16 cellular contexts compared by ENCODE assay signal in the genomic region with DNA sequence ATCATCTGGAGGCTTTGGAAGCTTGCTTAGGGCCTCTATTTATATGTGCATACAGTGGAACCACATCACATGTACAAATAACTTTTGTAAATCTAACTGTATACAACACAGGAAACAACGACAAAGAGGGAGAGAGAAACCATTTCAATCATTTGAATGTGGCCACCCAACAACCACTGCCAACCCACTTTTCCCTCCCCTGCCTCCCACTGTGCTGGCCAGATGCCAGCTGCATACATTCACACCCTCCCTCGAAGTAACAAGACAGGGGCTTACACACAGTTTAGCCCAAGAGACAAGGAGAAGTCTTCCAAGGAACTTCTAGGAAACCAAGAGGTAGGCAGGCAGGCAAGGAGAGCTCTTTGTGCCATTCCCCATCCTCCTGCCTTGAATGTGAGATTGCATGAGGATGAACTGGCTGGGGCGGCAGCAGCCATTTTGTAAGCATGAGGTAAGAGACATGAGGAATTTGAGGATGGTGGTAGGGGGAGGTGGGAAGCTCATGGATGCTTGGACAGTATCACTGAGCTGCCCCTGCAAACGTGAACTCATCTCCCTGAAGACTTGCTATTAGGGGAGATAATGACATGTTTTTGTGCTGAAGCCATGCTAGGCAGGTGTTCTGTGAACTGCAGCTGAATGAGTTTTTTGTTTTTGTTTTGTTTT. TPM values are rescaled to one million over a fixed set of nuclear protein-coding genes. Genes with fewer than 3 reads are reported as not detected.
DNase-seq lines count a peak whose midpoint lies in the region; TF ChIP-seq lines count a peak whose summit lies in the region.
"Had no signal": no experiment of that assay in that cellular context is flagged by ENCODE, and none has a peak within 500 bp of the region (broad histone marks: within the 10 kb centered on the region; RNA-seq: fewer than 3 reads in every experiment).

No MANE protein-coding gene starts in this region.

- no peaks in the 10 kb centered on the region for H3K36me3 Mint-ChIP-seq in glutamatergic neuron (ENCODE audit: unreplicated experiment)
- H3K36me3 Mint-ChIP-seq: CD14-positive monocyte had no signal

- H3K36me3 ChIP-seq in BLaER1 (no peaks in the 10 kb centered on the region), HEK293 (ENCODE audit: control insufficient read depth in 2 of 2, insufficient read depth in 1 of 2, low read length in 2 of 2) (no peaks in the 10 kb centered on the region), SU-DHL-6 (ENCODE audit: low read length) (peaks cover 10% of the 10 kb centered on the region; the same call in 1 of the 2 replicates), neuronal stem cell (replicated peaks in 1 of 2; ENCODE audit: control insufficient read depth in 2 of 2, insufficient read depth in 2 of 2, low read length in 2 of 2) (peaks cover 0 to 10% of the 10 kb centered on the region in 2 donors), transverse colon (no peaks in the 10 kb centered on the region)
- H3K36me3 ChIP-seq: MG63 had no signal

- no peak overlapping the region for H3K4me3 Mint-ChIP-seq in glutamatergic neuron (ENCODE audit: unreplicated experiment)
- H3K4me3 Mint-ChIP-seq: CD14-positive monocyte, H9 had no signal

- H4K20me1 ChIP-seq in BLaER1 (no peaks in the 10 kb centered on the region), SU-DHL-6 (ENCODE audit: low read depth, low read length) (0 out of 2 replicates have a peak, but pooled peaks cover 5% of the 10 kb centered on the region)

- H3K9me3 ChIP-seq in BLaER1 (no peaks in the 10 kb centered on the region), HEK293 (ENCODE audit: control insufficient read depth, insufficient read depth, low read depth, low read length) (no peaks in the 10 kb centered on the region), SU-DHL-6 (ENCODE audit: insufficient read depth, low read length) (no peaks in the 10 kb centered on the region), neuronal stem cell (replicated peaks in 1 of 2; ENCODE audit: control insufficient read depth in 2 of 2, insufficient read depth in 1 of 2, low read depth in 1 of 2, low read length in 2 of 2) (peaks cover 4 to 6% of the 10 kb centered on the region in 2 donors), transverse colon (no peaks in the 10 kb centered on the region)
- H3K9me3 ChIP-seq: A549, MG63 had no signal

- H3K4me2 ChIP-seq in BLaER1 = peak overlapping the region; percentile 73
- peak overlapping the region; percentile 35 for H3K4me2 ChIP-seq in SU-DHL-6 (ENCODE audit: low read depth, low read length, poor library complexity, severe bottlenecking)
- H3K4me2 ChIP-seq in neuronal stem cell (ENCODE audit: insufficient read depth, low read length, poor library complexity, severe bottlenecking) = no peak overlapping the region
- H3K4me2 ChIP-seq: A549 had no signal

- no peak overlapping the region for H3K27ac ChIP-seq in BLaER1
- no peak overlapping the region for H3K27ac ChIP-seq in HEK293 (ENCODE audit: extremely low read depth, low read depth, low read length)
- peak overlapping the region; percentile 41 for H3K27ac ChIP-seq in SU-DHL-6 (ENCODE audit: low read depth, low read length)
- H3K27ac ChIP-seq in neuronal stem cell (replicated peaks; ENCODE audit: low read length) = no peak overlapping the region
- H3K27ac ChIP-seq in transverse colon = no peak overlapping the region
- H3K27ac ChIP-seq: A549 had no signal

- no peaks in the 10 kb centered on the region for H3K79me1 ChIP-seq in neuronal stem cell (ENCODE audit: low read depth, low read length)

- peaks cover 25% of the 10 kb centered on the region; the same call in 1 of the 2 replicates for H3F3A ChIP-seq in SU-DHL-6 (ENCODE audit: insufficient read depth)

- TF ChIP-seq POLR2A in transverse colon (IDR thresholded peaks at IDR 0.05) = no peak

- H3K4ac ChIP-seq in neuronal stem cell (ENCODE audit: low read length) = no peak overlapping the region

- no peak overlapping the region for H2BK120ac ChIP-seq in neuronal stem cell (ENCODE audit: low read depth, low read length)

- H2BK15ac ChIP-seq in neuronal stem cell (ENCODE audit: low read length) = no peak overlapping the region

- DNase-seq in neuronal stem cell (ENCODE audit: low spot score) (no peak), transverse colon (no peak), NCI-H2081 treated with DMSO at 0.1 percent for 48 hours (lab: John Stamatoyannopoulos, UW) (no peak), glutamatergic neuron (no peak)
- DNase-seq: DMS153, H9, MG63, NCI-H1092 treated with DMSO at 0.1 percent for 48 hours, NCI-H2227 treated with DMSO at 0.1 percent for 48 hours, NCI-H524, SIG-M5 had no signal

- H3K9ac ChIP-seq in BLaER1 (no peak overlapping the region), SU-DHL-6 (ENCODE audit: low read length) (no peak overlapping the region), neuronal stem cell (ENCODE audit: low read depth, low read length, poor library complexity) (no peak overlapping the region)

- H3K4me1 ChIP-seq in BLaER1 = peaks cover 78% of the 10 kb centered on the region
- H3K4me1 ChIP-seq in HEK293 (ENCODE audit: control insufficient read depth, insufficient read depth, low read length) = peaks cover 15% of the 10 kb centered on the region
- H3K4me1 ChIP-seq in neuronal stem cell (ENCODE audit: control insufficient read depth in 2 of 2, insufficient read depth in 1 of 2, low read depth in 1 of 2, low read length in 2 of 2) = peaks cover 14 to 15% of the 10 kb centered on the region in 2 donors
- H3K4me1 ChIP-seq in transverse colon = no peaks in the 10 kb centered on the region
- H3K4me1 ChIP-seq: A549 had no signal

- H3K27me3 Mint-ChIP-seq in glutamatergic neuron (ENCODE audit: unreplicated experiment) = peaks cover 1% of the 10 kb centered on the region

- H3K27ac Mint-ChIP-seq in glutamatergic neuron (ENCODE audit: unreplicated experiment) = no peak overlapping the region
- H3K27ac Mint-ChIP-seq: CD14-positive monocyte, H9 had no signal

- H3K9me3 Mint-ChIP-seq in glutamatergic neuron (ENCODE audit: unreplicated experiment) = no peaks in the 10 kb centered on the region

- no peak overlapping the region for H2AK5ac ChIP-seq in neuronal stem cell (ENCODE audit: low read depth, low read length)

- no peaks in the 10 kb centered on the region for H3K9me2 ChIP-seq in SU-DHL-6 (replicated peaks; ENCODE audit: insufficient read depth, low read length)

- peaks cover 8% of the 10 kb centered on the region for H3K4me1 Mint-ChIP-seq in glutamatergic neuron (ENCODE audit: low read depth, unreplicated experiment)
- H3K4me1 Mint-ChIP-seq: CD14-positive monocyte had no signal

- no CpG with 5 or more reads among the region's 4 CpGs for WGBS in neuronal stem cell (ENCODE audit: extremely low coverage in 2 of 2, insufficient read length in 2 of 2, insufficient replicate concordance in 1 of 2), 2 donors
- WGBS in transverse colon (ENCODE audit: low coverage in 1 of 2), 2 donors = 72 to 100% methylated on average over 1 to 4 of the region's 4 CpGs

- no peak overlapping the region for H3K23ac ChIP-seq in neuronal stem cell (ENCODE audit: low read depth, low read length, poor library complexity)

- H4K8ac ChIP-seq in neuronal stem cell (ENCODE audit: low read depth, low read length) = no peak overlapping the region

- H3K14ac ChIP-seq in neuronal stem cell (ENCODE audit: low read length) = peak overlapping the region; percentile 25

- no peak overlapping the region for H2AFZ ChIP-seq in SU-DHL-6 (ENCODE audit: low read depth, low read length, severe bottlenecking)
- H2AFZ ChIP-seq in neuronal stem cell (ENCODE audit: low read length) = no peak overlapping the region

- TF ChIP-seq CTCF in HEK293 (tag by site-specific recombination; IDR thresholded peaks at IDR 0.05) = no peak
- TF ChIP-seq CTCF in SU-DHL-6 (IDR thresholded peaks at IDR 0.05; ENCODE audit: insufficient read depth, low read length, poor library complexity, severe bottlenecking) = no peak
- TF ChIP-seq CTCF in transverse colon (IDR thresholded peaks at IDR 0.05) = no peak
- TF ChIP-seq CTCF in glutamatergic neuron (IDR thresholded peaks at IDR 0.05; ENCODE audit: partially characterized antibody, unreplicated experiment) = no peak

- H4K91ac ChIP-seq in neuronal stem cell (ENCODE audit: low read depth, low read length, poor library complexity) = no peak overlapping the region

- TF ChIP-seq EP300 in transverse colon (IDR thresholded peaks at IDR 0.05; ENCODE audit: low read depth) = no peak

- POLR2A ChIA-PET in HEK293 (lab: Yijun Ruan, JAX) = interaction anchor here (1.5 kb wide), 1 partner anchor 18 kb away, joined by 3 read pairs; a partner anchor contains a TSS

- H3K18ac ChIP-seq in neuronal stem cell (ENCODE audit: low read length) = no peak overlapping the region

- no peaks in the 10 kb centered on the region for H3K27me3 ChIP-seq in BLaER1
- no peaks in the 10 kb centered on the region for H3K27me3 ChIP-seq in SU-DHL-6 (ENCODE audit: low read length)
- no peaks in the 10 kb centered on the region for H3K27me3 ChIP-seq in neuronal stem cell (ENCODE audit: control insufficient read depth in 3 of 3, insufficient read depth in 3 of 3, low read depth in 1 of 3, low read length in 3 of 3)
- no peaks in the 10 kb centered on the region for H3K27me3 ChIP-seq in transverse colon
- H3K27me3 ChIP-seq: MG63 had no signal

- H3K4me3 ChIP-seq in BLaER1 (no peak overlapping the region), HEK293 (ENCODE audit: low read depth, low read length) (no peak overlapping the region), SU-DHL-6 (ENCODE audit: insufficient read depth, low read length, poor library complexity, severe bottlenecking) (no peak overlapping the region), neuronal stem cell (ENCODE audit: low read length in 2 of 2) (no peak overlapping the region), transverse colon (no peak overlapping the region)
- H3K4me3 ChIP-seq: A549, MG63 had no signal

- in situ Hi-C loops in transverse colon (cut with MboI; ENCODE audit: low pct_ligation_motif_present in 1 of 4, low pct_unique_long_range_greater_than_20kb in 1 of 4, low sequenced_read_pairs in 3 of 4) = no loop called here

- H3K79me2 ChIP-seq in SU-DHL-6 (ENCODE audit: insufficient read depth, low read length) = peaks cover 99% of the 10 kb centered on the region

- CTCF ChIA-PET in HEK293 (lab: Yijun Ruan, JAX) = interaction anchor here (0.8 kb wide), 1 partner anchor 98 kb away, joined by 3 read pairs; no protein-coding TSS in a partner anchor

- H2BK12ac ChIP-seq in neuronal stem cell (ENCODE audit: low read length) = no peak overlapping the region

- intact Hi-C loops in transverse colon (cut with DNase I; ENCODE audit: low total_unique reads) = no loop called here

- H2BK5ac ChIP-seq in neuronal stem cell (ENCODE audit: low read length) = no peak overlapping the region

TF ChIP-seq in HEK293, 187 proteins besides CTCF, POLR2A, EP300 and RAD21 (continues in another document):
- peak; percentile 39; the same call in 1 of the 2 replicates for TF ChIP-seq EGR2 (tag by site-specific recombination; IDR thresholded peaks at IDR 0.05; ENCODE audit: low read depth)
- no peak for TF ChIP-seq ZNF621 (tag by site-specific recombination; IDR thresholded peaks at IDR 0.05)

RNA-seq across cellular contexts. Expression of a gene that starts 18.2 kb away (rescaled TPM):
- polyA plus RNA-seq in neuronal stem cell (2013, experiment 1 of 2) = 17.6 TPM
- 17.7 TPM for polyA plus RNA-seq in neuronal stem cell (2013, experiment 2 of 2)
- 1 to 10 TPM in 3 of 4 donors, not detected in 1; 1.4 to 2.2 (median 1.5) TPM for total RNA-seq in transverse colon
- total RNA-seq in glutamatergic neuron (ENCODE audit: unreplicated experiment) = 8.7 TPM
- polyA plus RNA-seq: CD14-positive monocyte had no signal
